ENCODE assay signal across 8 cellular contexts in the genomic region with DNA sequence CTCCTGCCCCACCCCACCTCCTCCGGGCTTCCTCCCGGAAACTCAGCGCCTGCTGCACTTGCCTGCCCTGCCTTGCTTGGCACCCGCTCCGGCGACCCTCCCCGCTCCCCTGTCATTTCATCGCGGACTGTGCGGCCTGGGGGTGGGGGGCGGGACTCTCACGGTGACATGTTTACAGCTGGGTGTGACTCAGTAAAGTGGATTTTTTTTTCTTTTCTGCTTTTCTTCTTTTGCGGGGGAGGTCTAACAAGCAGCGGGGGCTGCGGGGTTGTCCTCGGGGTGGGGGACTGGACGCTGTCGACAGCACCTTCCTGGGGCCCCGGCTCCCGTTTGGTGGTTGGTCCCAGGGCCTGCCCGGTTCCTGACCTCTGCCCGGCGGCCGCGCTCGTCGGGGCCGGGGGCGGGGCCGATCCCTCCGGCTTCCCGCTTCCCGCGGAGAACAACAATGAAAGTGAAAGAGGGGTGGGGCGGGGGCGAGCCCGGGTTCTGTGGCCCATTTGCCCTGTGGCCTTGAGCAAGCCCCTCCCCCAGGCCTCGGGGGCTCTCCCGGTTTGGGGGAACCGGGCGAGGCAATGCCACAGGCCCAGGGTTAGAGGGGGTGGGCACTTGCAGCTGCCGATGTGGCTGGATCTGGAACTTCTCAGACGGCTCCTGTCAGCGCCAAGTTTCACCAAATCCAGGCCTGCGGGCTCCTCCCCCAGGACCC. TPM values are rescaled to one million over a fixed set of nuclear protein-coding genes. Genes with fewer than 3 reads are reported as not detected.
DNase-seq lines count a peak whose midpoint lies in the region; ATAC-seq lines count a peak whose summit lies in the region.

No MANE protein-coding gene starts in this region.

- DNase-seq in LoVo (ENCODE audit: low spot score) (peak; percentile 43), dermis blood vessel endothelial cell (peak; percentile 67), memory B cell (ENCODE audit: low spot score in 2 of 2) (no peak), COLO829 (ENCODE audit: low spot score) (no peak)
- peak; percentile 90 for DNase-seq in activated CD4-positive, alpha-beta T cell treated with anti-CD3 and anti-CD28 coated beads for 36 hours
- peak; percentile 49 for DNase-seq in stimulated activated CD8-positive, alpha-beta memory T cell treated with anti-CD3 and anti-CD28 coated beads, Interleukin-4, amount 100 ng/mL, for 24 hours (ENCODE audit: low read depth)

- H3K36me3 ChIP-seq in ES-I3 (ENCODE audit: insufficient read depth, low read length): peaks cover 4% of the 10 kb centered on the region

- peak; percentile 65 for ATAC-seq in activated CD4-positive, alpha-beta T cell treated with anti-CD3 and anti-CD28 coated beads for 36 hours
- ATAC-seq in memory B cell (ENCODE audit: low read depth) (peak; percentile 59), GM19328 (IDR thresholded peaks at IDR 0.05; ENCODE audit: unreplicated experiment) (no peak)

- peaks cover 17% of the 10 kb centered on the region for H3K4me1 ChIP-seq in ES-I3 (ENCODE audit: insufficient read depth, low read length)

- intact Hi-C loops in activated CD4-positive, alpha-beta T cell treated with anti-CD3 and anti-CD28 coated beads for 36 hours (cut with DNase I, micrococcal nuclease): loop anchor here (1.0 to 5.0 kb wide), 6 partner anchors 12 to 260 kb away; a partner anchor contains a TSS

- CTCF ChIA-PET in activated CD4-positive, alpha-beta T cell treated with anti-CD3 and anti-CD28 coated beads for 36 hours (lab: Charles Lee): interaction anchor here (0.6 to 3.3 kb wide), 5 partner anchors 9 to 142 kb away, joined by 3 to 9 read pairs (median 3); no protein-coding TSS in a partner anchor

- H3K9me3 Mint-ChIP-seq in activated CD4-positive, alpha-beta T cell treated with anti-CD3 and anti-CD28 coated beads for 36 hours (ENCODE audit: low read depth): no peaks in the 10 kb centered on the region
- H3K9me3 Mint-ChIP-seq in memory B cell: no peaks in the 10 kb centered on the region

- peak overlapping the region; percentile 58 for H3K27ac Mint-ChIP-seq in activated CD4-positive, alpha-beta T cell treated with anti-CD3 and anti-CD28 coated beads for 36 hours
- H3K27ac Mint-ChIP-seq in memory B cell: no peak overlapping the region

- POLR2A ChIA-PET in activated CD4-positive, alpha-beta T cell treated with anti-CD3 and anti-CD28 coated beads for 36 hours (lab: Charles Lee): no interaction called here

- peak overlapping the region; percentile 77 for H3K9ac ChIP-seq in ES-I3 (ENCODE audit: low read depth, low read length)

- H3K9me3 ChIP-seq in ES-I3 (ENCODE audit: control insufficient read depth, insufficient read depth, low read length): no peaks in the 10 kb centered on the region

- H3K4me1 Mint-ChIP-seq in activated CD4-positive, alpha-beta T cell treated with anti-CD3 and anti-CD28 coated beads for 36 hours: peaks cover 8% of the 10 kb centered on the region
- H3K4me1 Mint-ChIP-seq in memory B cell: peaks cover 7% of the 10 kb centered on the region

- H3K36me3 Mint-ChIP-seq in activated CD4-positive, alpha-beta T cell treated with anti-CD3 and anti-CD28 coated beads for 36 hours (ENCODE audit: low read depth): peaks cover 19% of the 10 kb centered on the region
- H3K36me3 Mint-ChIP-seq in memory B cell: peaks cover 14% of the 10 kb centered on the region

- H3K4me3 Mint-ChIP-seq in activated CD4-positive, alpha-beta T cell treated with anti-CD3 and anti-CD28 coated beads for 36 hours: peak overlapping the region; percentile 72
- peak overlapping the region; percentile 81 for H3K4me3 Mint-ChIP-seq in memory B cell

- peaks cover 8% of the 10 kb centered on the region for H3K27me3 Mint-ChIP-seq in activated CD4-positive, alpha-beta T cell treated with anti-CD3 and anti-CD28 coated beads for 36 hours
- peaks cover 12% of the 10 kb centered on the region for H3K27me3 Mint-ChIP-seq in memory B cell

RNA-seq across cellular contexts. Expression of a gene that starts 1.0 kb away (rescaled TPM):
- 1 to 10 TPM; 3.0 to 6.7 TPM for total RNA-seq in activated CD4-positive, alpha-beta T cell treated with anti-CD3 and anti-CD28 coated beads for 36 hours
- total RNA-seq in dermis blood vessel endothelial cell: 46.1 and 59.6 TPM in 2 replicates

RNA-seq across cellular contexts. Expression of a gene that starts 11.1 kb away (rescaled TPM):
- total RNA-seq in activated CD4-positive, alpha-beta T cell treated with anti-CD3 and anti-CD28 coated beads for 36 hours: under 1 TPM in 1 of 2 experiments, not detected in 1; 0.19 TPM
- total RNA-seq in dermis blood vessel endothelial cell: 0.09 and 0.17 TPM in 2 replicates

RNA-seq across cellular contexts. Expression of a gene that starts 33.2 kb away (rescaled TPM):
- 100 to 1,000 TPM in 1 of 2 experiments, 10 to 100 TPM in 1; 87.6 to 101 TPM for total RNA-seq in activated CD4-positive, alpha-beta T cell treated with anti-CD3 and anti-CD28 coated beads for 36 hours
- 79.8 and 86.2 TPM in 2 replicates for total RNA-seq in dermis blood vessel endothelial cell

Comparison
In these comparisons a context has a peak if more than half of its experiments do, and no peak if none do; other contexts are left out.
1. DNase-seq: peak in LoVo (single experiment), activated CD4-positive, alpha-beta T cell treated with anti-CD3 and anti-CD28 coated beads for 36 hours (single experiment), dermis blood vessel endothelial cell (single experiment) and stimulated activated CD8-positive, alpha-beta memory T cell treated with anti-CD3 and anti-CD28 coated beads, Interleukin-4, amount 100 ng/mL, for 24 hours (single experiment); none in memory B cell (0 of 2) and COLO829 (single experiment).